ENCODE assay signal across 8 cellular contexts in the genomic region with DNA sequence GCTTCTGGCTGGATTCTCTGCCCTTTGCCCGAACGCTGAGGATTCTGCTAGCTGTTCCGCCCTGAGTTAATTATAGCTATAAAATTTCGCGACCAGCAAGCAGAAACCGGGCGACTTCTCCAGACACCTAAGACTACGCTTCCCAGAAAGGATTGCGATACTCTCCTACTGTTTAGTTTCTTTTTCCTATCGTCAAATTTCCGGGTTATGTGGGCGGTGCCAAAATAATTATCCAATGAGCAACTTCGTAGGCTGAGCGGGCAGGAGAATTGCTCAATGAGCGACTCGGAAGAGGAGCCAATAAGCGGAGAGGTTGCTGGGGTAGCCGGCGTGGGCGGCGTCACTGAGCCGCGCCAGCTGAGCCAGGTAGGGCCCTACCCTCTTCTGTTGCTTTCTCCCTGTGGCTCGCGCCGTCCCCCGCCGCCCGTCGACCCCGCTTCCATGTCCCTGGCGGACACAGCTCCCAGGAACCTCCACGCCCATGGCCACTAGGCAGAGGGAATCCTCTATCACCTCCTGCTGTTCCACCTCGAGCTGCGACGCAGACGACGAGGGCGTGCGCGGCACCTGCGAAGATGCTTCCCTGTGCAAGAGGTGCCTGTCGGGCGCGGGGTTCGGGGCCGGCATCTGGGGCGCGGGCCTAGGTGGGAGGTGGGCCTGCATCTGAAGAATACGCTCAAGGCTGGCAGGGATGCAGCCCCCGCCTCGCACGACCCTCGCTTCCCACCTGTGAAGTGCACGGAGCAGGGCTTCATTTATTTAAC. TPM values are rescaled to one million over a fixed set of nuclear protein-coding genes. Genes with fewer than 3 reads are reported as not detected.
DNase-seq lines count a peak whose midpoint lies in the region; ATAC-seq and TF ChIP-seq lines count a peak whose summit lies in the region.

Gene LCMT1, plus strand, starts transcription at position 340 of the 764 bp plus-strand sequence. Its CDS starts 142 bp downstream, at position 482.

- H3K36me3 ChIP-seq in PC-9 (ENCODE audit: low read depth), result no peaks in the 10 kb centered on the region

- peak; percentile 99 for DNase-seq in DMS153 (lab: John Stamatoyannopoulos, UW)
- DNase-seq in Jurkat, Clone E6-1 (ENCODE audit: low read depth, low spot score), result peak; percentile 98
- DNase-seq in PC-9, result peak; percentile 92 to 96
- peak; percentile 83 for DNase-seq in activated T-cell treated with anti-CD3 and anti-CD28 coated beads, Interleukin-2, amount 50 U/mL, for 1 hour
- peak; percentile 94 for DNase-seq in epithelial cell of proximal tubule (ENCODE audit: low read depth)
- peak; percentile 96 for DNase-seq in mucosa of gallbladder (ENCODE audit: low spot score)
- peak; percentile 80 to 86 for DNase-seq in stimulated activated CD8-positive, alpha-beta memory T cell treated with anti-CD3 and anti-CD28 coated beads, Interleukin-4, amount 100 ng/mL, for 4 hours (ENCODE audit: low read depth in 2 of 2, low spot score in 1 of 2)

- peaks cover 29% of the 10 kb centered on the region for H3K4me1 ChIP-seq in PC-9 (replicated peaks; ENCODE audit: insufficient read depth)

- POLR2A ChIA-PET in PC-9 (lab: Charles Lee; ENCODE audit: unreplicated experiment), result interaction anchor here (0.6 to 1.1 kb wide), 7 partner anchors 14 to 534 kb away, joined by 3 to 13 read pairs (median 4); no protein-coding TSS in a partner anchor

- H3K79me2 ChIP-seq in PC-9 (ENCODE audit: low read depth), result peaks cover 41% of the 10 kb centered on the region

- ATAC-seq in GM21619 (IDR thresholded peaks at IDR 0.05; ENCODE audit: unreplicated experiment), result peak; percentile 87

- TF ChIP-seq CTCF in PC-9 (conservative IDR thresholded peaks at IDR 0.05) (no peak), epithelial cell of proximal tubule (conservative IDR thresholded peaks at IDR 0.05; ENCODE audit: low read depth, low read length) (no peak)

- H3F3A ChIP-seq in PC-9 (ENCODE audit: insufficient read depth, low read depth), result peaks cover 23% of the 10 kb centered on the region; the same call in 1 of the 2 replicates

- peak within 1 kb of the TSS; percentile 95 for H3K4me2 ChIP-seq in PC-9

- no peaks in the 10 kb centered on the region for H3K9me3 ChIP-seq in PC-9 (ENCODE audit: insufficient read depth, low read depth)

- CTCF ChIA-PET in PC-9 (lab: Charles Lee), result interaction anchor here (0.6 to 0.7 kb wide), 2 partner anchors 280 to 1999 kb away, joined by 3 to 12 read pairs; no protein-coding TSS in a partner anchor

- H4K20me1 ChIP-seq in PC-9 (ENCODE audit: insufficient read depth), result no peaks in the 10 kb centered on the region

- no TSS peak for BruUV-seq in PC-9 (replicated peaks; lab: Mats Ljungman, UMichigan)

- H2AFZ ChIP-seq in PC-9, result peak within 1 kb of the TSS; percentile 89

- no peaks in the 10 kb centered on the region for H3K27me3 ChIP-seq in PC-9 (ENCODE audit: insufficient read depth, low read depth)

- peak within 1 kb of the TSS; percentile 93 for H3K4me3 ChIP-seq in Jurkat, Clone E6-1 (ENCODE audit: low read length)
- H3K4me3 ChIP-seq in PC-9, result peak within 1 kb of the TSS; percentile 74
- H3K4me3 ChIP-seq in epithelial cell of proximal tubule (ENCODE audit: low read depth, low read length), result peak within 1 kb of the TSS; percentile 96

- intact Hi-C loops in PC-9 (cut with micrococcal nuclease; ENCODE audit: unreplicated experiment), result loop anchor here (1.0 kb wide), 2 partner anchors 41 to 267 kb away; no protein-coding TSS in a partner anchor

- H3K27ac ChIP-seq in PC-9, result peak within 1 kb of the TSS; percentile 82

- H3K9me2 ChIP-seq in PC-9 (ENCODE audit: insufficient read depth), result no peaks in the 10 kb centered on the region

RNA-seq across cellular contexts. Expression of gene LCMT1, which starts in this region (rescaled TPM):
- 122 TPM for polyA plus RNA-seq in Jurkat, Clone E6-1 (2012; ENCODE audit: insufficient read depth, insufficient read length)
- 67.1 and 113 TPM in 2 replicates for total RNA-seq in PC-9 (2021)
- total RNA-seq in epithelial cell of proximal tubule, result 35.4 and 56.9 TPM in 2 replicates
- total RNA-seq in mucosa of gallbladder, result 31.0 TPM

Comparison
In these comparisons a context has a peak if more than half of its experiments do, and no peak if none do; other contexts are left out.
1. Peak in every context shown above with its lines: DNase-seq, ATAC-seq, H3K4me3 ChIP-seq and H3K27ac ChIP-seq.